ENCODE assay signal across 1 cellular context in the genomic region with DNA sequence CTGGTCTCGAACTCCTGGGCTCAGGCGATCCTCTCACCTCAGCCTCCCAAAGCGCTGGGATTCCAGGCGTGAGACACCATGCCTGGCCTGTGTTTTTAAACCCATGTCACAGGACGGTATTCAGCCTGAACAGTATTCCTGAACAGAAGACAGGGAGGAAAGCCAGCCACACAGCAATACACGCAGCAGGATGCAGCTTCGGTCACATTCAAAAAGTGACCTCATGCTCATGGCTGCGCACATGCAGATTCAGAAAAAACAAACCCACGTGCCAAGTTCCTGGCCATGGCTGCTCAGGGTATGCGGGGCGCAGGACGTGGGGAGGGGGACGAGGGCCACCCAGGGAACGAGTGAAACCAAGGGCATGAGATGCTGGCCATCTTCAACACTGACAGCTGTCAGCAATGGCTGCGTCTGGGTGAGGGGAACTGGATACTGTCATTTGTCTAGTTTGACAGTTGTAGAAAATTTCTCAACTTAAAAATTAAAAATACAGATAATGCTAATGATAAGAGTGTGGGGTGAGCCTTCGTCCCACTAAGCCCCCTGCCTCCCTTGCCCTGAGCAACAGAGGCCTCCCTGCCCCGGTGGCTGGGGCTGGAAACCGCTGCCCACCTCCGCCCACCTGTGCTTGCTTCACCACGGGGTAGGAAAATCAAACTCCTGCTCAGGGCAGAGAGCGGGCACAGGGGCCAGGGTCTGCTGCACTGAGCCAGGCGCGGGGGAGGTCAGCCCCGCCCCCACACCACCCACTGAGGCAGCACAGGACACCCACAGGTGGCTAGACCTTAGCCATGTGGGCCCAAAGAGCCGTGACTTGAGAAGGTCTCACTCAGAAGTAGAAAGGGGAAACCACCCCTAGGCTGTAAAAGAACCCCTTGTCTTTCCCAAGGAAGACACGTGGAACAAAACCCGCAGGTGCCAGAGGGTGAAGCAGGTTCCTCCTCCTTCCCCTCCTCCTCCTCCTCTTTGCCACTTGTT.
TF ChIP-seq lines count a peak whose summit lies in the region.

No MANE protein-coding gene starts in this region.

TF ChIP-seq in K562, 482 proteins besides CTCF, POLR2A, EP300 and RAD21 (continued from another document):
- TF ChIP-seq NFIX (CRISPR knock-in tag; IDR thresholded peaks at IDR 0.05; ENCODE audit: low read depth), result no peak
- TF ChIP-seq, protein P1, sequence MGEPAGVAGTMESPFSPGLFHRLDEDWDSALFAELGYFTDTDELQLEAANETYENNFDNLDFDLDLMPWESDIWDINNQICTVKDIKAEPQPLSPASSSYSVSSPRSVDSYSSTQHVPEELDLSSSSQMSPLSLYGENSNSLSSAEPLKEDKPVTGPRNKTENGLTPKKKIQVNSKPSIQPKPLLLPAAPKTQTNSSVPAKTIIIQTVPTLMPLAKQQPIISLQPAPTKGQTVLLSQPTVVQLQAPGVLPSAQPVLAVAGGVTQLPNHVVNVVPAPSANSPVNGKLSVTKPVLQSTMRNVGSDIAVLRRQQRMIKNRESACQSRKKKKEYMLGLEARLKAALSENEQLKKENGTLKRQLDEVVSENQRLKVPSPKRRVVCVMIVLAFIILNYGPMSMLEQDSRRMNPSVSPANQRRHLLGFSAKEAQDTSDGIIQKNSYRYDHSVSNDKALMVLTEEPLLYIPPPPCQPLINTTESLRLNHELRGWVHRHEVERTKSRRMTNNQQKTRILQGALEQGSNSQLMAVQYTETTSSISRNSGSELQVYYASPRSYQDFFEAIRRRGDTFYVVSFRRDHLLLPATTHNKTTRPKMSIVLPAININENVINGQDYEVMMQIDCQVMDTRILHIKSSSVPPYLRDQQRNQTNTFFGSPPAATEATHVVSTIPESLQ (CRISPR knock-in tag; IDR thresholded peaks at IDR 0.05), result no peak
- TF ChIP-seq KAT8 (IDR thresholded peaks at IDR 0.05; ENCODE audit: low read depth), result no peak
- TF ChIP-seq, protein P2, sequence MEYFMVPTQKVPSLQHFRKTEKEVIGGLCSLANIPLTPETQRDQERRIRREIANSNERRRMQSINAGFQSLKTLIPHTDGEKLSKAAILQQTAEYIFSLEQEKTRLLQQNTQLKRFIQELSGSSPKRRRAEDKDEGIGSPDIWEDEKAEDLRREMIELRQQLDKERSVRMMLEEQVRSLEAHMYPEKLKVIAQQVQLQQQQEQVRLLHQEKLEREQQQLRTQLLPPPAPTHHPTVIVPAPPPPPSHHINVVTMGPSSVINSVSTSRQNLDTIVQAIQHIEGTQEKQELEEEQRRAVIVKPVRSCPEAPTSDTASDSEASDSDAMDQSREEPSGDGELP (CRISPR knock-in tag; IDR thresholded peaks at IDR 0.05; ENCODE audit: borderline replicate concordance), result no peak
- peak; percentile 57 for TF ChIP-seq EGR1 (conservative IDR thresholded peaks at IDR 0.05)
- no peak for TF ChIP-seq CSDE1 (IDR thresholded peaks at IDR 0.05)
- TF ChIP-seq U2AF1 (optimal IDR thresholded peaks at IDR 0.05; ENCODE audit: low read depth, low read length), result no peak
- TF ChIP-seq CC2D1A (IDR thresholded peaks at IDR 0.05), result no peak
- no peak for TF ChIP-seq DMBX1 (CRISPR knock-in tag; IDR thresholded peaks at IDR 0.05; ENCODE audit: borderline replicate concordance)
- no peak for TF ChIP-seq NUFIP1 (IDR thresholded peaks at IDR 0.05; ENCODE audit: partially characterized antibody)
- no peak for TF ChIP-seq ZNF431 (CRISPR knock-in tag; IDR thresholded peaks at IDR 0.05)
- no peak for TF ChIP-seq HNRNPH1 (optimal IDR thresholded peaks at IDR 0.05; ENCODE audit: low read depth, low read length)
- peak; percentile 64 for TF ChIP-seq RBM22 (IDR thresholded peaks at IDR 0.05; ENCODE audit: low read depth, low read length, poor library complexity, severe bottlenecking)
- TF ChIP-seq ESRRA (IDR thresholded peaks at IDR 0.05; ENCODE audit: borderline replicate concordance, low read depth), result no peak
- 0 out of 2 replicates have a peak, but pooled peaks have one; percentile 43 for TF ChIP-seq POLR2G (IDR thresholded peaks at IDR 0.05; ENCODE audit: low read depth, low read length)
- TF ChIP-seq YY1 (IDR thresholded peaks at IDR 0.05; ENCODE audit: borderline replicate concordance in 1 of 3, control insufficient read depth in 1 of 3, extremely low read depth in 1 of 3, insufficient read depth in 3 of 3, insufficient read length in 1 of 3, insufficient replicate concordance in 2 of 3, low read depth in 1 of 3, low read length in 2 of 3), result no peak
- no peak for TF ChIP-seq TEAD1 (CRISPR knock-in tag; IDR thresholded peaks at IDR 0.05)
